In genomic region chr1:118485757-118486156, GRCh38 we compare ENCODE assay signal across 21 cellular contexts.
DNase-seq lines count a peak whose midpoint lies in the region; ATAC-seq and TF ChIP-seq lines count a peak whose summit lies in the region.
"Had no signal": no experiment of that assay in that cellular context is flagged by ENCODE, and none has a peak within 500 bp of the region (broad histone marks: within the 10 kb centered on the region; RNA-seq: fewer than 3 reads in every experiment).

No MANE protein-coding gene starts in this region.

- H3K36me3 ChIP-seq in upper lobe of right lung (no peaks in the 10 kb centered on the region), Karpas-422 (ENCODE audit: insufficient read depth, low read length) (no peaks in the 10 kb centered on the region)
- H3K36me3 ChIP-seq: WERI-Rb-1 had no signal

- H4K20me1 ChIP-seq in Karpas-422 (ENCODE audit: insufficient read depth, low read depth, low read length) = no peaks in the 10 kb centered on the region

- H3K79me2 ChIP-seq in Karpas-422 (ENCODE audit: low read length) = no peaks in the 10 kb centered on the region

- no peaks in the 10 kb centered on the region for H3K4me1 ChIP-seq in upper lobe of right lung
- H3K4me1 ChIP-seq in Karpas-422 (ENCODE audit: low read length) = no peaks in the 10 kb centered on the region

- intact Hi-C loops in upper lobe of right lung (cut with DNase I) = no loop called here

- no peak overlapping the region for H3K9ac ChIP-seq in Karpas-422 (ENCODE audit: low read length)

- TF ChIP-seq CTCF in upper lobe of right lung (IDR thresholded peaks at IDR 0.05) = no peak

- H3K27ac ChIP-seq in epithelial cell of prostate = no peak overlapping the region
- no peak overlapping the region for H3K27ac ChIP-seq in upper lobe of right lung
- no peak overlapping the region for H3K27ac ChIP-seq in Karpas-422 (ENCODE audit: low read length)
- H3K27ac ChIP-seq: WERI-Rb-1 had no signal

- no peaks in the 10 kb centered on the region for H3K9me2 ChIP-seq in Karpas-422 (replicated peaks; ENCODE audit: insufficient read depth, low read length)

- no peak overlapping the region for H2AFZ ChIP-seq in Karpas-422 (ENCODE audit: low read length)

- no peaks in the 10 kb centered on the region for H3K9me3 ChIP-seq in upper lobe of right lung
- H3K9me3 ChIP-seq in Karpas-422 (ENCODE audit: low read length) = no peaks in the 10 kb centered on the region

- H3K27me3 ChIP-seq in upper lobe of right lung (no peaks in the 10 kb centered on the region), Karpas-422 (ENCODE audit: low read length) (no peaks in the 10 kb centered on the region)

- peak; percentile 49 for ATAC-seq in upper lobe of right lung
- no peak for ATAC-seq in GM21515 (IDR thresholded peaks at IDR 0.05; ENCODE audit: unreplicated experiment)

- H3K4me3 ChIP-seq in upper lobe of right lung (no peak overlapping the region), Karpas-422 (ENCODE audit: low read length) (no peak overlapping the region)

- H3K4me2 ChIP-seq in Karpas-422 (ENCODE audit: low read depth, low read length, poor library complexity, severe bottlenecking) = no peak overlapping the region

- peak; percentile 10 for DNase-seq in NCI-H2171 treated with DMSO at 0.1 percent for 48 hours (lab: John Stamatoyannopoulos, UW)
- no peak for DNase-seq in NCI-H2171 (lab: John Stamatoyannopoulos, UW)
- peak; percentile 66 for DNase-seq in NCI-H69 (lab: John Stamatoyannopoulos, UW)
- peak; percentile 69 for DNase-seq in epithelial cell of prostate (ENCODE audit: low read depth, low spot score)
- no peak for DNase-seq in upper lobe of right lung
- DNase-seq in Karpas-422 = no peak
- DNase-seq in SIG-M5 treated with dmso at 0.1 percent for 504 hours (lab: John Stamatoyannopoulos, UW; ENCODE audit: unreplicated experiment) = no peak
- DNase-seq: activated CD4-positive, alpha-beta T cell treated with anti-CD3 and anti-CD28 coated beads, Interleukin-2, amount 10 ng/mL, durations not matched to agents 7 days and 5 days; activated naive CD4-positive, alpha-beta T cell; activated T-cell treated with anti-CD3 and anti-CD28 coated beads, Interleukin-2, amount 50 U/mL, for 48 hours; amygdala; CD8-positive, alpha-beta memory T cell; cortex of kidney; GF-D8; Kasumi-1; NCI-H2029; NCI-H524 treated with DMSO at 0.1 percent for 48 hours; T-helper 9 cell; trophoblast cell; WERI-Rb-1 had no signal

Comparison
In these comparisons a context has a peak if more than half of its experiments do, and no peak if none do; other contexts are left out.
1. DNase-seq: peak in NCI-H2171 treated with DMSO at 0.1 percent for 48 hours (single experiment), NCI-H69 (single experiment) and epithelial cell of prostate (single experiment); none in NCI-H2171 (single experiment), upper lobe of right lung (single experiment), Karpas-422 (single experiment) and SIG-M5 treated with dmso at 0.1 percent for 504 hours (single experiment).